ENCODE assay signal across 21 cellular contexts in the genomic region with DNA sequence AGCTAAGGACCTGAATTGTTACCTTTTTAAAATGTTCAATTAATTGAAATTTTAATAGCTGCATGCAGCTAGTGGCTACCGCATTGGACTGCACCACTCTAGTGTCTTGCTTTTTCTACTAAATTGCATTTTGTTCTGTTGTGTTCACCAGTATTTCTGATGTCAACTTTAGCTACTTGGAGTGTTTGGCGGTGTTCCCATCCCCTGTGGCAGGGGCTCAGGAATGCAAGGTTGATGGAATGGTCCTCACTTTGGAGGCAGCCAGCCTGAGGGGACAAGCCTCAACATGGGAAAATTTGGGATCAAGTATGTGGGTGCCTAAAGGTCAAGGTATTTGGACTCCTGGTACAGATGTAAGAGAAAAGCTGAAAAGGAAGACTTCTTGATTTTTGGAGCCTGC.
DNase-seq lines count a peak whose midpoint lies in the region; ATAC-seq, FAIRE-seq and TF ChIP-seq lines count a peak whose summit lies in the region.
"Had no signal": no experiment of that assay in that cellular context is flagged by ENCODE, and none has a peak within 500 bp of the region (broad histone marks: within the 10 kb centered on the region; RNA-seq: fewer than 3 reads in every experiment).

No MANE protein-coding gene starts in this region.

- H3K4me2 ChIP-seq in H9 (ENCODE audit: insufficient read depth, insufficient read length, low read length) (no peak overlapping the region), H1 (ENCODE audit: insufficient read depth in 1 of 2, low read depth in 2 of 2, low read length in 2 of 2) (no peak overlapping the region)

- H2BK15ac ChIP-seq in H9 (ENCODE audit: low read depth, low read length), result no peak overlapping the region
- no peak overlapping the region for H2BK15ac ChIP-seq in H1 (ENCODE audit: low read length)

- H2AK5ac ChIP-seq in H9 (ENCODE audit: insufficient read length, low read length), result no peak overlapping the region
- no peak overlapping the region for H2AK5ac ChIP-seq in H1 (ENCODE audit: low read depth, low read length)

- intact Hi-C loops in head of caudate nucleus (cut with DNase I), result no loop called here

- H3K23ac ChIP-seq in H9 (ENCODE audit: insufficient read length, low read depth, low read length) (no peak overlapping the region), H1 (ENCODE audit: insufficient read length) (no peak overlapping the region)

- H2BK5ac ChIP-seq in H9 (ENCODE audit: insufficient read length, low read length) (no peak overlapping the region), H1 (ENCODE audit: low read depth, low read length) (no peak overlapping the region)

- H4K5ac ChIP-seq in H9 (ENCODE audit: insufficient read length, low read depth, low read length) (no peak overlapping the region), H1 (ENCODE audit: insufficient read length, low read depth, low read length) (no peak overlapping the region)

- TF ChIP-seq CTCF in H9 (conservative IDR thresholded peaks at IDR 0.05), result no peak
- no peak for TF ChIP-seq CTCF in H1 (IDR thresholded peaks at IDR 0.05; ENCODE audit: control extremely low read depth in 1 of 3, insufficient read depth in 1 of 3, low read depth in 1 of 3, low read length in 3 of 3)

- H2BK20ac ChIP-seq in H9 (ENCODE audit: low read depth, low read length, poor library complexity, severe bottlenecking), result peak overlapping the region; percentile 60
- 0 out of 2 replicates have a peak overlapping the region, but pooled peaks have one; percentile 80 for H2BK20ac ChIP-seq in H1 (ENCODE audit: low read length)

- H3K4ac ChIP-seq in H9 (ENCODE audit: low read depth, low read length) (no peak overlapping the region), H1 (replicated peaks; ENCODE audit: insufficient read length, low read depth, low read length) (no peak overlapping the region)

- H3K4me1 ChIP-seq in H9 (ENCODE audit: insufficient read depth, low read length), result peaks cover 5% of the 10 kb centered on the region; the same call in 1 of the 2 replicates
- peaks cover 0 to 4% (median 0%) of the 10 kb centered on the region in 4 experiments; a peak in 2 of 7 replicates for H3K4me1 ChIP-seq in H1 (replicated peaks in 1 of 4; ENCODE audit: control insufficient read depth in 3 of 4, insufficient read depth in 4 of 4, low read length in 3 of 4)
- H3K4me1 ChIP-seq: Caco-2, HAP-1 had no signal

- H3K9me3 Mint-ChIP-seq in H9, result peaks cover 0 to 2% of the 10 kb centered on the region in 2 experiments; a peak in 2 of 5 replicates
- H3K9me3 Mint-ChIP-seq: CD4-positive, alpha-beta T cell had no signal

- H2BK120ac ChIP-seq in H9 (ENCODE audit: low read depth, low read length, poor library complexity, severe bottlenecking), result no peak overlapping the region
- H2BK120ac ChIP-seq in H1 (replicated peaks; ENCODE audit: low read depth, low read length), result no peak overlapping the region

- no peak overlapping the region for H2BK12ac ChIP-seq in H9 (ENCODE audit: insufficient read length, low read depth, low read length)
- no peak overlapping the region for H2BK12ac ChIP-seq in H1 (ENCODE audit: low read depth, low read length)

- H3K27me3 ChIP-seq in H9 (ENCODE audit: insufficient read depth, low read length) (no peaks in the 10 kb centered on the region), H1 (replicated peaks in 1 of 4; ENCODE audit: control insufficient read depth in 3 of 4, extremely low read depth in 1 of 4, insufficient read depth in 3 of 4, low read length in 3 of 4) (no peaks in the 10 kb centered on the region)

- POLR2A ChIA-PET in H1 (lab: Charles Lee; ENCODE audit: partially characterized antibody), result interaction anchor here (0.7 kb wide), 1 partner anchor 11 kb away, joined by 3 read pairs; no protein-coding TSS in a partner anchor

- H3K27ac ChIP-seq in H9 (ENCODE audit: insufficient read length, low read depth, low read length) (no peak overlapping the region), H1 (ENCODE audit: low read depth, low read length) (no peak overlapping the region)
- H3K27ac ChIP-seq: C4-2B had no signal

- H4K20me1 ChIP-seq in H9 (ENCODE audit: control insufficient read depth, insufficient read depth, insufficient read length), result no peaks in the 10 kb centered on the region
- no peaks in the 10 kb centered on the region for H4K20me1 ChIP-seq in H1 (replicated peaks in 1 of 2; ENCODE audit: control insufficient read depth in 1 of 2, insufficient read depth in 2 of 2, low read length in 2 of 2)

- H3K9me3 ChIP-seq in H9 (ENCODE audit: control insufficient read depth, low read depth, low read length) (no peaks in the 10 kb centered on the region), H1 (ENCODE audit: insufficient read depth in 2 of 2, low read depth in 1 of 2, low read length in 1 of 2) (no peaks in the 10 kb centered on the region)
- H3K9me3 ChIP-seq: Caco-2, HAP-1 had no signal

- H3K23me2 ChIP-seq in H9 (ENCODE audit: insufficient read length, low read depth, low read length, poor library complexity, severe bottlenecking), result no peaks in the 10 kb centered on the region
- H3K23me2 ChIP-seq in H1 (ENCODE audit: low read depth, low read length), result no peaks in the 10 kb centered on the region

- H3K14ac ChIP-seq in H9 (ENCODE audit: insufficient read depth, low read length) (no peak overlapping the region), H1 (ENCODE audit: insufficient read length) (no peak overlapping the region)

- H3K18ac ChIP-seq in H9 (ENCODE audit: insufficient read length, low read depth, low read length) (no peak overlapping the region), H1 (ENCODE audit: extremely low read depth, low read length) (no peak overlapping the region)

- no peak for TF ChIP-seq POLR2A in H1 (IDR thresholded peaks at IDR 0.05; ENCODE audit: control extremely low read depth in 1 of 2, low read depth in 2 of 2, low read length in 2 of 2)

- H3K79me2 ChIP-seq in H9 (ENCODE audit: insufficient read depth, low read length) (no peaks in the 10 kb centered on the region), H1 (ENCODE audit: control insufficient read depth in 1 of 2, insufficient read depth in 2 of 2, low read length in 2 of 2) (no peaks in the 10 kb centered on the region)

- DNase-seq in EH (ENCODE audit: low read depth) (peak; percentile 83), H9 (no peak), M059J (ENCODE audit: low read depth) (peak; percentile 87), H1 (ENCODE audit: low read depth in 1 of 2, low spot score in 2 of 2) (no peak), head of caudate nucleus (no peak)
- DNase-seq in stimulated activated CD4-positive, alpha-beta T cell treated with anti-CD3 and anti-CD28 coated beads, Interleukin-4, amount 100 ng/mL, for 24 hours, result no peak
- DNase-seq: AML-193; Caco-2; CD4-positive, alpha-beta T cell; GOT3; Karpas-422; KBM-7 had no signal

- TF ChIP-seq EP300 in H1 (IDR thresholded peaks at IDR 0.05; ENCODE audit: borderline replicate concordance in 1 of 2, low read depth in 2 of 2, low read length in 2 of 2), result no peak

- no peak overlapping the region for H2AFZ ChIP-seq in H9 (ENCODE audit: low read length)
- H2AFZ ChIP-seq in H1 (ENCODE audit: low read length), result no peak overlapping the region

- H3K79me1 ChIP-seq in H9 (ENCODE audit: insufficient read depth, low read depth, low read length, poor library complexity, severe bottlenecking), result no peaks in the 10 kb centered on the region
- H3K79me1 ChIP-seq in H1 (ENCODE audit: low read depth, low read length), result no peaks in the 10 kb centered on the region

- H3K56ac ChIP-seq in H9 (ENCODE audit: insufficient read length, low read depth, low read length) (no peak overlapping the region), H1 (replicated peaks; ENCODE audit: insufficient read length, low read depth, low read length) (no peak overlapping the region)

- FAIRE-seq in H1 (lab: Jason Lieb, UNC), result no peak
- FAIRE-seq: D721Med, G401.6, GM12892, GM18507, HTR-8/SVneo had no signal

- no peak overlapping the region for H4K91ac ChIP-seq in H9 (ENCODE audit: insufficient read length, low read depth, low read length)
- no peak overlapping the region for H4K91ac ChIP-seq in H1 (replicated peaks; ENCODE audit: insufficient read length, low read length)

- no peak overlapping the region for H4K8ac ChIP-seq in H9 (replicated peaks; ENCODE audit: insufficient read length, low read depth, low read length)
- no peak overlapping the region for H4K8ac ChIP-seq in H1 (ENCODE audit: extremely low read depth, insufficient read depth, low read length)

- H3K4me1 Mint-ChIP-seq in H9, result peaks cover 6 to 13% of the 10 kb centered on the region in 2 experiments
- H3K4me1 Mint-ChIP-seq: IgD-negative memory B cell had no signal

- H3K27ac Mint-ChIP-seq in H9, result no peak overlapping the region
- H3K27ac Mint-ChIP-seq: CD4-positive, alpha-beta T cell; IgD-negative memory B cell had no signal

- H3T11ph ChIP-seq in H9 (ENCODE audit: low read length), result no peak overlapping the region

- TF ChIP-seq RAD21 in H1 (IDR thresholded peaks at IDR 0.05 in 1 of 2, conservative IDR thresholded peaks at IDR 0.05 in 1 of 2; ENCODE audit: low read depth in 2 of 2, low read length in 2 of 2), result no peak

- H3K36me3 ChIP-seq in H1 (ENCODE audit: control insufficient read depth in 2 of 4, insufficient read depth in 4 of 4, low read length in 3 of 4), result no peaks in the 10 kb centered on the region
- H3K36me3 ChIP-seq: HAP-1 had no signal

- no CpG with 5 or more reads among the region's 2 CpGs for WGBS in H9 (ENCODE audit: extremely low coverage, insufficient read length, low lambda C conversion rate)
- 93% methylated on average over 2 of the region's 2 CpGs; no CpG with 5 or more reads in 1 of the 2 experiments for WGBS in H1 (ENCODE audit: extremely low coverage in 1 of 2, insufficient coverage in 1 of 2, insufficient read length in 1 of 2, insufficient replicate concordance in 2 of 2, low coverage in 1 of 2, low lambda C conversion rate in 2 of 2, missing lambda C conversion rate in 1 of 2), 2 experiments

- H3K36me3 Mint-ChIP-seq in H9 (ENCODE audit: insufficient read depth in 1 of 3, low read depth in 3 of 3), result no peaks in the 10 kb centered on the region
- H3K36me3 Mint-ChIP-seq: IgD-negative memory B cell had no signal

- H3K27me3 Mint-ChIP-seq in H9 (ENCODE audit: low read depth), result no peaks in the 10 kb centered on the region

- no peak overlapping the region for H3K4me3 ChIP-seq in H1 (ENCODE audit: extremely low read depth in 1 of 4, insufficient read depth in 2 of 4, low read depth in 3 of 4, low read length in 4 of 4)
- H3K4me3 ChIP-seq: HAP-1 had no signal

- CTCF ChIA-PET in H1 (lab: Charles Lee; ENCODE audit: partially characterized antibody), result interaction anchor here (1.2 kb wide), 1 partner anchor 27 kb away, joined by 4 read pairs; no protein-coding TSS in a partner anchor

- no peak for ATAC-seq in GM21526 (IDR thresholded peaks at IDR 0.05; ENCODE audit: low FRiP score, unreplicated experiment)

- no peak overlapping the region for H3K4me3 Mint-ChIP-seq in H9
- H3K4me3 Mint-ChIP-seq: CD4-positive, alpha-beta T cell; IgD-negative memory B cell had no signal

- H3K9ac ChIP-seq in H9 (ENCODE audit: extremely low read depth, insufficient read length, low read length) (no peak overlapping the region), H1 (replicated peaks in 1 of 4; ENCODE audit: extremely low read depth in 1 of 4, low read depth in 3 of 4, low read length in 3 of 4) (no peak overlapping the region)

TF ChIP-seq in H1, 55 proteins besides CTCF, POLR2A, EP300 and RAD21 (continues in another document):
- TF ChIP-seq POU5F1 (IDR thresholded peaks at IDR 0.05; ENCODE audit: low read depth, low read length), result no peak
- no peak for TF ChIP-seq SAP30 (IDR thresholded peaks at IDR 0.05; ENCODE audit: insufficient read depth, insufficient replicate concordance, low read length)
- TF ChIP-seq CBX5 (IDR thresholded peaks at IDR 0.05; ENCODE audit: low read depth, low read length), result no peak

Comparison
In these comparisons a context has a peak if more than half of its experiments do, and no peak if none do; other contexts are left out.
1. DNase-seq: peak in EH (single experiment) and M059J (single experiment); none in H9 (single experiment), H1 (0 of 2), head of caudate nucleus (0 of 42) and stimulated activated CD4-positive, alpha-beta T cell treated with anti-CD3 and anti-CD28 coated beads, Interleukin-4, amount 100 ng/mL, for 24 hours (single experiment).